9 cellular contexts compared by ENCODE assay signal in genomic region chr11:58999291-58999680, GRCh38. TPM values are rescaled to one million over a fixed set of nuclear protein-coding genes. Genes with fewer than 3 reads are reported as not detected.
DNase-seq lines count a peak whose midpoint lies in the region; ATAC-seq lines count a peak whose summit lies in the region.
"Had no signal": no experiment of that assay in that cellular context is flagged by ENCODE, and none has a peak within 500 bp of the region (broad histone marks: within the 10 kb centered on the region; RNA-seq: fewer than 3 reads in every experiment).

No MANE protein-coding gene starts in this region.

- DNase-seq in NOMO-1 treated with DMSO at 0.1 percent for 48 hours (lab: John Stamatoyannopoulos, UW; ENCODE audit: unreplicated experiment) (peak; percentile 92), immature natural killer cell (no peak), DMS 273 (lab: John Stamatoyannopoulos, UW; ENCODE audit: unreplicated experiment) (no peak), OCI-M2 (lab: John Stamatoyannopoulos, UW; ENCODE audit: unreplicated experiment) (no peak), GOT3 (lab: John Stamatoyannopoulos, UW) (no peak)
- DNase-seq: DND-41 had no signal

- H3K9me3 Mint-ChIP-seq in immature natural killer cell, result no peaks in the 10 kb centered on the region
- H3K9me3 Mint-ChIP-seq: nephron had no signal

- ATAC-seq in GM19397 (IDR thresholded peaks at IDR 0.05; ENCODE audit: unreplicated experiment) (peak; percentile 91), HG02938 (IDR thresholded peaks at IDR 0.05; ENCODE audit: unreplicated experiment) (peak; percentile 67)

- H3K4me3 Mint-ChIP-seq in immature natural killer cell, result no peak overlapping the region
- H3K4me3 Mint-ChIP-seq: nephron had no signal

- no peaks in the 10 kb centered on the region for H3K36me3 Mint-ChIP-seq in immature natural killer cell

- H3K27ac Mint-ChIP-seq in immature natural killer cell, result no peak overlapping the region
- H3K27ac Mint-ChIP-seq: nephron had no signal

- peaks cover 0 to 7% (median 4%) of the 10 kb centered on the region in 3 donors for H3K27me3 Mint-ChIP-seq in immature natural killer cell (ENCODE audit: low read depth in 3 of 3)

- no peaks in the 10 kb centered on the region for H3K4me1 Mint-ChIP-seq in immature natural killer cell
- H3K4me1 Mint-ChIP-seq: nephron had no signal

RNA-seq across cellular contexts. Expression of gene GLYATL1, which starts 60.0 kb away (rescaled TPM):
- not detected for polyA plus RNA-seq in immature natural killer cell
